ENCODE assay signal across 15 cellular contexts in genomic region chr6:138145402-138145801, GRCh38. TPM values are rescaled to one million over a fixed set of nuclear protein-coding genes. Genes with fewer than 3 reads are reported as not detected.
A peak's percentile ranks its signal among the peaks of the same experiment; 100 is the strongest.
DNase-seq lines count a peak whose midpoint lies in the region; ATAC-seq and TF ChIP-seq lines count a peak whose summit lies in the region.
"Had no signal": no experiment of that assay in that cellular context is flagged by ENCODE, and none has a peak within 500 bp of the region (broad histone marks: within the 10 kb centered on the region; RNA-seq: fewer than 3 reads in every experiment).

No MANE protein-coding gene starts in this region.

- H2AFZ ChIP-seq in MM.1S (ENCODE audit: low read length) (peak overlapping the region; percentile 15), PC-3 (ENCODE audit: low read length) (no peak overlapping the region)

- H3K36me3 ChIP-seq in MM.1S (replicated peaks; ENCODE audit: insufficient read depth, low read length), result no peaks in the 10 kb centered on the region
- no peaks in the 10 kb centered on the region for H3K36me3 ChIP-seq in gastrocnemius medialis
- H3K36me3 ChIP-seq in PC-3 (ENCODE audit: low read depth, low read length), result no peaks in the 10 kb centered on the region
- H3K36me3 ChIP-seq: esophagus muscularis mucosa, pancreas had no signal

- H3K4me1 ChIP-seq in MM.1S (ENCODE audit: low read length) (peaks cover 13% of the 10 kb centered on the region; the same call in 1 of the 2 replicates), gastrocnemius medialis (no peaks in the 10 kb centered on the region), PC-3 (ENCODE audit: insufficient read depth, low read length) (no peaks in the 10 kb centered on the region)
- H3K4me1 ChIP-seq: esophagus muscularis mucosa, pancreas had no signal

- CTCF ChIA-PET in PC-3 (lab: Charles Lee), result no interaction called here

- H3K79me2 ChIP-seq in MM.1S (ENCODE audit: low read length) (no peaks in the 10 kb centered on the region), PC-3 (ENCODE audit: low read length) (no peaks in the 10 kb centered on the region)

- POLR2A ChIA-PET in PC-3 (lab: Charles Lee; ENCODE audit: unreplicated experiment), result no interaction called here

- in situ Hi-C loops in gastrocnemius medialis (cut with MboI; ENCODE audit: low sequenced_read_pairs in 4 of 4), result no loop called here

- no TSS peak for BruUV-seq in PC-3 (replicated peaks; lab: Mats Ljungman, UMichigan)

- H3K9me3 ChIP-seq in MM.1S (replicated peaks; ENCODE audit: insufficient read depth, low read length) (no peaks in the 10 kb centered on the region), gastrocnemius medialis (no peaks in the 10 kb centered on the region), PC-3 (ENCODE audit: low read length) (no peaks in the 10 kb centered on the region)
- H3K9me3 ChIP-seq: esophagus muscularis mucosa, pancreas, SK-N-SH had no signal

- intact Hi-C loops in gastrocnemius medialis (cut with DNase I; ENCODE audit: low total_unique reads), result no loop called here
- intact Hi-C loops in PC-3 (cut with micrococcal nuclease), result no loop called here

- H3F3A ChIP-seq in MM.1S (ENCODE audit: insufficient read depth, low read length) (peaks cover 10% of the 10 kb centered on the region; the same call in 1 of the 2 replicates), PC-3 (ENCODE audit: low read length, unreplicated experiment) (no peaks in the 10 kb centered on the region)

- H4K20me1 ChIP-seq in MM.1S (ENCODE audit: insufficient read depth, low read length), result no peaks in the 10 kb centered on the region
- no peaks in the 10 kb centered on the region for H4K20me1 ChIP-seq in PC-3 (ENCODE audit: low read length)

- TF ChIP-seq CTCF in GM12864 (IDR thresholded peaks at IDR 0.05; ENCODE audit: low read depth, low read length, missing control alignments) (no peak), MM.1S (IDR thresholded peaks at IDR 0.05; ENCODE audit: low read length) (no peak), gastrocnemius medialis (IDR thresholded peaks at IDR 0.05 in 4 of 5, conservative IDR thresholded peaks at IDR 0.05 in 1 of 5) (no peak), PC-3 (conservative IDR thresholded peaks at IDR 0.05; ENCODE audit: low read depth, low read length) (no peak)

- DNase-seq in GM12864 (ENCODE audit: low read depth) (peak; percentile 21), MM.1S (peak; percentile 71), NCI-H1092 (lab: John Stamatoyannopoulos, UW) (no peak), AG08395 (ENCODE audit: low spot score) (no peak), gastrocnemius medialis (no peak), PC-3 (no peak)
- DNase-seq: activated CD8-positive, alpha-beta memory T cell treated with anti-CD3 and anti-CD28 coated beads for 24 hours; activated effector memory CD4-positive, alpha-beta T cell treated with anti-CD3 and anti-CD28 coated beads, Interleukin-2, amount 50 U/mL, for 16 hours; GDM1; pancreas; SK-N-SH had no signal

- no peak for TF ChIP-seq POLR2A in gastrocnemius medialis (IDR thresholded peaks at IDR 0.05)

- ATAC-seq in GM19043 (IDR thresholded peaks at IDR 0.05; ENCODE audit: low read depth, unreplicated experiment), result peak; percentile 83
- ATAC-seq in HG02759 (IDR thresholded peaks at IDR 0.05; ENCODE audit: unreplicated experiment), result peak; percentile 83
- no peak for ATAC-seq in gastrocnemius medialis
- no peak for ATAC-seq in PC-3
- ATAC-seq: pancreas had no signal

- peak overlapping the region; percentile 21; the same call in 1 of the 2 replicates for H3K27ac ChIP-seq in MM.1S (ENCODE audit: low read length)
- H3K27ac ChIP-seq in gastrocnemius medialis, result no peak overlapping the region
- H3K27ac ChIP-seq in PC-3 (ENCODE audit: low read length), result no peak overlapping the region
- H3K27ac ChIP-seq: esophagus muscularis mucosa, pancreas had no signal

- no peak overlapping the region; the same call in 1 of the 2 replicates for H3K9ac ChIP-seq in MM.1S (ENCODE audit: low read length)
- no peak overlapping the region for H3K9ac ChIP-seq in PC-3 (ENCODE audit: low read length)
- H3K9ac ChIP-seq: SK-N-SH had no signal

- H3K4me3 ChIP-seq in GM12864 (ENCODE audit: low read depth, low read length) (no peak overlapping the region), MM.1S (ENCODE audit: low read length) (peak overlapping the region; percentile 47; the same call in 1 of the 2 replicates), gastrocnemius medialis (no peak overlapping the region), PC-3 (ENCODE audit: low read length) (no peak overlapping the region)
- H3K4me3 ChIP-seq: esophagus muscularis mucosa, pancreas, smooth muscle cell had no signal

- H3K9me2 ChIP-seq in MM.1S (replicated peaks; ENCODE audit: insufficient read depth, low read length), result no peaks in the 10 kb centered on the region
- H3K9me2 ChIP-seq in PC-3 (replicated peaks; ENCODE audit: low read length), result no peaks in the 10 kb centered on the region
- H3K9me2 ChIP-seq: SK-N-SH had no signal

- H3K4me2 ChIP-seq in MM.1S (ENCODE audit: low read depth, low read length) (peak overlapping the region; percentile 68), PC-3 (ENCODE audit: low read length) (no peak overlapping the region)
- H3K4me2 ChIP-seq: SK-N-SH, smooth muscle cell had no signal

- no peaks in the 10 kb centered on the region for H3K27me3 ChIP-seq in MM.1S (replicated peaks; ENCODE audit: insufficient read depth, low read length)
- H3K27me3 ChIP-seq in gastrocnemius medialis, result no peaks in the 10 kb centered on the region
- no peaks in the 10 kb centered on the region for H3K27me3 ChIP-seq in PC-3 (ENCODE audit: low read length)
- H3K27me3 ChIP-seq: pancreas had no signal

RNA-seq across cellular contexts. Expression of gene ARFGEF3, which starts 16.3 kb away (rescaled TPM):
- total RNA-seq in gastrocnemius medialis (under 1 TPM; 0.40 to 0.78 (median 0.52) TPM), PC-3 (2014; rRNA removed) (7.8 and 8.8 TPM in 2 replicates)

RNA-seq across cellular contexts. Expression of gene PERP, which starts 38.2 kb away (rescaled TPM):
- total RNA-seq in gastrocnemius medialis (1 to 10 TPM; 1.5 to 3.1 (median 2.1) TPM), PC-3 (2014; rRNA removed) (42.5 and 50.3 TPM in 2 replicates)

Comparison
In these comparisons a context has a peak if more than half of its experiments do, and no peak if none do; other contexts are left out.
1. DNase-seq: peak in GM12864 (single experiment) and MM.1S (single experiment); none in NCI-H1092 (single experiment), AG08395 (single experiment), gastrocnemius medialis (0 of 2) and PC-3 (single experiment).
2. ATAC-seq: peak in GM19043 (single experiment) and HG02759 (single experiment); none in gastrocnemius medialis (0 of 2) and PC-3 (single experiment).
3. RNA of gene PERP, which starts 38.2 kb away (total RNA-seq): 42.5 to 50.3 TPM in PC-3; 1.5 to 3.1 TPM in gastrocnemius medialis; every median in the first group is over 10 times any median in the second.